Comparison of ENCODE assay signal across 1 cellular context in the genomic region with DNA sequence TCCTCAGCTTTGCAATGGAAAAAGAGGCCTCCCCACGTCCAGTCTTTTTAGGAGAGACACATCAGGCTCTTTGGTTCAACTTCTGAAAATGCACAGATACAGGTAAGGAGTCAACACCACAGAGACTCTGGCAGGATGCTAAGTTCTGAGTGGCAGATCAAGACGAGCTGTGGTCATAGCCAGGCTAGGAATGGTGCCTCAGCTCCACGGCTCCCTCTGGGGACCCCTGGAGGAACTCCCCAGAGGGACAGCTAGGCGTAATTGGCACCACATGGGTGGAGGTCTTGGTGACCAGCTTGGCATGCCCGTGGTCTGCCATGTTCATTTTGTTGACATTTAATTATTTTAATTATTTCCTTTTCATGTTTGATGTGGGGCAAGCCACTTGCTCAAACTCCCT.
A peak's percentile ranks its signal among the peaks of the same experiment; 100 is the strongest.
TF ChIP-seq lines count a peak whose summit lies in the region.

No MANE protein-coding gene starts in this region.

TF ChIP-seq in H1, 55 proteins besides CTCF, POLR2A, EP300 and RAD21:
- TF ChIP-seq TAF1 (IDR thresholded peaks at IDR 0.05; ENCODE audit: low read depth, low read length) = no peak
- TF ChIP-seq YY1 (IDR thresholded peaks at IDR 0.05; ENCODE audit: low read depth, low read length) = 0 out of 2 replicates have a peak, but pooled peaks have one; percentile 34
